ENCODE assay signal across 12 cellular contexts in the genomic region with DNA sequence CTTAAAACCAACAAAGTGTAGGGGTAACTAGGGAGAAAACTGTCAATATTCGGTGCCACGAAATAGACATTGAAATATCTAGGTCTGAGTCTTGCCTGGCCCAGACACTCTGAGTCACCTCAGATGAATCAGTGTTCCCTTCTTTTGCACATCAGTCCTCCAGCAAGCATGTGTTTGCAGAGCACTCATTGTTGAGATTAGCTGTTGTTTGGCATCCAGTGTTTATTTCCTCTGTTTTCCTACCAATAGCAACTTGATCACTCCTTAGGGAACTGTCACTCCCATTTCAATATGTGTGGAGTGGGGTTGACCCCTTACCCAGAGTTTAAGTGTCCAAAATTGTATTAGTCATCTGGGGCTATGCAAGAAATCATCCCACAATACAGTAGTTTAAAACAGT. TPM values are rescaled to one million over a fixed set of nuclear protein-coding genes. Genes with fewer than 3 reads are reported as not detected.
A peak's percentile ranks its signal among the peaks of the same experiment; 100 is the strongest.
DNase-seq lines count a peak whose midpoint lies in the region; ATAC-seq and TF ChIP-seq lines count a peak whose summit lies in the region.
"Had no signal": no experiment of that assay in that cellular context is flagged by ENCODE, and none has a peak within 500 bp of the region (broad histone marks: within the 10 kb centered on the region; RNA-seq: fewer than 3 reads in every experiment).

No MANE protein-coding gene starts in this region.

- peaks cover 1% of the 10 kb centered on the region for H3K4me1 ChIP-seq in mesenchymal stem cell (ENCODE audit: control insufficient read depth, insufficient read depth, low read depth, low read length)

- H3K9me3 ChIP-seq in mesenchymal stem cell (ENCODE audit: control insufficient read depth, low read length) = peaks cover 6% of the 10 kb centered on the region
- H3K9me3 ChIP-seq: body of pancreas had no signal

- H2BK120ac ChIP-seq in mesenchymal stem cell (ENCODE audit: low read depth, low read length) = no peak overlapping the region

- no peak overlapping the region for H4K8ac ChIP-seq in mesenchymal stem cell (ENCODE audit: low read length)

- no peak overlapping the region for H2BK12ac ChIP-seq in mesenchymal stem cell (ENCODE audit: low read length in 2 of 2)

- H3K27ac ChIP-seq in brain microvascular endothelial cell (peak overlapping the region; percentile 91), mesenchymal stem cell (ENCODE audit: low read length, poor library complexity, severe bottlenecking) (peak overlapping the region; percentile 21)
- H3K27ac ChIP-seq: body of pancreas had no signal

- ATAC-seq in HG02610 (IDR thresholded peaks at IDR 0.05; ENCODE audit: unreplicated experiment) (no peak), GM21381 (IDR thresholded peaks at IDR 0.05; ENCODE audit: unreplicated experiment) (no peak)
- ATAC-seq: body of pancreas had no signal

- peaks cover 2% of the 10 kb centered on the region for H3K79me1 ChIP-seq in mesenchymal stem cell (replicated peaks; ENCODE audit: low read length, poor library complexity, severe bottlenecking)

- no peak overlapping the region for H3K23ac ChIP-seq in mesenchymal stem cell (ENCODE audit: low read length in 2 of 2)

- peaks cover 13% of the 10 kb centered on the region for H3K9me3 Mint-ChIP-seq in HFFc6
- H3K9me3 Mint-ChIP-seq: activated B cell treated with CpG ODN at 0.5 μM for 24 hours had no signal

- no peak overlapping the region for H2BK5ac ChIP-seq in mesenchymal stem cell (ENCODE audit: low read depth, low read length, poor library complexity, severe bottlenecking)

- H3K4me3 Mint-ChIP-seq in HFFc6 = peak overlapping the region; percentile 41; the same call in 1 of the 2 replicates
- H3K4me3 Mint-ChIP-seq: activated B cell treated with CpG ODN at 0.5 μM for 24 hours had no signal

- DNase-seq in AG09319 (ENCODE audit: extremely low read depth, low read depth) (peak; percentile 65), HFFc6 (peak; percentile 97), brain microvascular endothelial cell (peak; percentile 96), mesenchymal stem cell (peak; percentile 98), amygdala (lab: John Stamatoyannopoulos, UW) (no peak), NCI-H128 (lab: John Stamatoyannopoulos, UW; ENCODE audit: unreplicated experiment) (no peak)
- DNase-seq: activated B cell treated with CpG ODN at 0.5 μM for 24 hours, kidney, NCI-H2171 had no signal

- H3K4me1 Mint-ChIP-seq in HFFc6 (ENCODE audit: low read depth) = peaks cover 36% of the 10 kb centered on the region

- no peak overlapping the region for H3K14ac ChIP-seq in mesenchymal stem cell (ENCODE audit: low read length in 2 of 2)

- peak overlapping the region; percentile 84 for H3K9ac ChIP-seq in mesenchymal stem cell (ENCODE audit: low read length)

- H3K27me3 ChIP-seq in brain microvascular endothelial cell (replicated peaks) (no peaks in the 10 kb centered on the region), mesenchymal stem cell (ENCODE audit: control insufficient read depth in 1 of 2, insufficient read depth in 1 of 2, low read length in 2 of 2) (no peaks in the 10 kb centered on the region)
- H3K27me3 ChIP-seq: body of pancreas had no signal

- no peak overlapping the region for H4K91ac ChIP-seq in mesenchymal stem cell (ENCODE audit: low read length)

- TF ChIP-seq CTCF in AG09319 (IDR thresholded peaks at IDR 0.05; ENCODE audit: low read depth, low read length) (no peak), HFFc6 (IDR thresholded peaks at IDR 0.05) (no peak), brain microvascular endothelial cell (IDR thresholded peaks at IDR 0.05; ENCODE audit: low read depth, low read length, missing control alignments) (no peak)

- peak overlapping the region; percentile 90 for H3K27ac Mint-ChIP-seq in HFFc6
- H3K27ac Mint-ChIP-seq: activated B cell treated with CpG ODN at 0.5 μM for 24 hours had no signal

- H3K4me3 ChIP-seq in brain microvascular endothelial cell (ENCODE audit: low read depth, low read length) (no peak overlapping the region), mesenchymal stem cell (ENCODE audit: insufficient read depth in 1 of 2, low read depth in 1 of 2, low read length in 2 of 2) (no peak overlapping the region)
- H3K4me3 ChIP-seq: body of pancreas had no signal

- no peak overlapping the region for H3K4ac ChIP-seq in mesenchymal stem cell (ENCODE audit: low read depth in 1 of 2, low read length in 2 of 2)

- no peak overlapping the region for H2AK5ac ChIP-seq in mesenchymal stem cell (ENCODE audit: low read length, severe bottlenecking)

- H3K27me3 Mint-ChIP-seq in HFFc6 (ENCODE audit: insufficient read depth) = peaks cover 1% of the 10 kb centered on the region
- H3K27me3 Mint-ChIP-seq: activated B cell treated with CpG ODN at 0.5 μM for 24 hours had no signal

- 0% methylated on average over 2 of the region's 2 CpGs for WGBS in mesenchymal stem cell

- no peak overlapping the region for H3K4me2 ChIP-seq in mesenchymal stem cell (ENCODE audit: low read length, poor library complexity, severe bottlenecking)

- H2BK15ac ChIP-seq in mesenchymal stem cell (ENCODE audit: low read depth, poor library complexity, severe bottlenecking) = no peak overlapping the region

- no peak overlapping the region for H3K18ac ChIP-seq in mesenchymal stem cell (ENCODE audit: low read depth in 1 of 2, low read length in 2 of 2)

- no peaks in the 10 kb centered on the region for H3K36me3 ChIP-seq in brain microvascular endothelial cell (replicated peaks)
- H3K36me3 ChIP-seq in mesenchymal stem cell (ENCODE audit: control insufficient read depth in 1 of 2, insufficient read depth in 2 of 2, low read depth in 1 of 2, low read length in 2 of 2) = no peaks in the 10 kb centered on the region

- in situ Hi-C loops in brain microvascular endothelial cell (cut with HindIII; ENCODE audit: low pct_ligation_motif_present, low sequenced_read_pairs) = no loop called here

- peaks cover 5% of the 10 kb centered on the region for H3K36me3 Mint-ChIP-seq in HFFc6 (ENCODE audit: low read depth)

- H2AFZ ChIP-seq in mesenchymal stem cell (ENCODE audit: low read depth, low read length) = no peak overlapping the region

RNA-seq across cellular contexts. Expression of gene ASCC2, which starts 4.7 kb away (rescaled TPM):
- 10 to 100 TPM; 60.1 to 73.6 (median 66.4) TPM for total RNA-seq in HFFc6 (2021; fragmentation: NEBNext Ultra II Directional; extraction: Animal tissue kit (Norgen Biotek cat#: 25700))
- 43.5 TPM for polyA plus RNA-seq in mesenchymal stem cell (2013, experiment 1 of 2)
- polyA plus RNA-seq in mesenchymal stem cell (2013, experiment 2 of 2) = 43.8 TPM

RNA-seq across cellular contexts. Expression of gene MTMR3, which starts 40.2 kb away (rescaled TPM):
- total RNA-seq in HFFc6 (2021; fragmentation: NEBNext Ultra II Directional; extraction: Animal tissue kit (Norgen Biotek cat#: 25700)) = 10 to 100 TPM; 19.0 to 27.0 (median 21.7) TPM
- 10.3 TPM for polyA plus RNA-seq in mesenchymal stem cell (2013, experiment 1 of 2)
- 9.3 TPM for polyA plus RNA-seq in mesenchymal stem cell (2013, experiment 2 of 2)

Comparison
In these comparisons a context has a peak if more than half of its experiments do, and no peak if none do; other contexts are left out.
1. DNase-seq: peak in AG09319 (single experiment), HFFc6 (single experiment), brain microvascular endothelial cell (single experiment) and mesenchymal stem cell (single experiment); none in amygdala (0 of 56) and NCI-H128 (single experiment).